ENCODE assay signal across 17 cellular contexts in the genomic region with DNA sequence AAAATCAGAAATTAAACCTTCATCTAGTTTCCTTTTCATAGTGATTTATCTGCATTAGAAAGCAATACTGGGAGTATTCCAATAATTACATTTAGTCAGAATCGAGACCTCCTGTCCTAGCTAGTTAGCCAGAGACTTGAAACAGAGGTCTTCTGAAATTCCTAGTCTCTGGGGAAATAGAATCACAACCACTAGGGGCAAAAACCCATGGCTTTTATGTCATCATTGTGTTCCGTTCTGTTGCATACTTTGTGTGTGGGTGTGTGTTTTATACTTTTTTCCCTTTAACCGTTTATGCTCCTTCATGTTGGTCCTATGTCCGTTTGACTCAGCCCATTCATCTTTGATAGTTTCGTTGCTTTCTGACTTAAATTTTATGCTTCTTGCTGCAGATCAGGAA.
DNase-seq lines count a peak whose midpoint lies in the region; FAIRE-seq and TF ChIP-seq lines count a peak whose summit lies in the region.
"Had no signal": no experiment of that assay in that cellular context is flagged by ENCODE, and none has a peak within 500 bp of the region (broad histone marks: within the 10 kb centered on the region; RNA-seq: fewer than 3 reads in every experiment).

No MANE protein-coding gene starts in this region.

- H3F3A ChIP-seq in PC-9 (ENCODE audit: insufficient read depth, low read depth) = peaks cover 6% of the 10 kb centered on the region; the same call in 1 of the 2 replicates

- H3K23ac ChIP-seq in H1 (ENCODE audit: insufficient read length) = no peak overlapping the region

- WGBS in H1 (ENCODE audit: extremely low coverage in 1 of 2, insufficient coverage in 1 of 2, insufficient read length in 1 of 2, insufficient replicate concordance in 2 of 2, low coverage in 1 of 2, low lambda C conversion rate in 2 of 2, missing lambda C conversion rate in 1 of 2), 2 experiments = 90% methylated on average over 5 of the region's 5 CpGs; no CpG with 5 or more reads in 1 of the 2 experiments

- H3K36me3 ChIP-seq in H1 (ENCODE audit: control insufficient read depth in 2 of 4, insufficient read depth in 4 of 4, low read length in 3 of 4) (peaks cover 0 to 23% (median 8%) of the 10 kb centered on the region in 4 experiments; a peak in 5 of 8 replicates), PC-9 (ENCODE audit: low read depth) (peaks cover 6% of the 10 kb centered on the region; the same call in 1 of the 2 replicates), Caco-2 (ENCODE audit: control insufficient read depth, insufficient read depth, low read length) (no peaks in the 10 kb centered on the region; the same call in 1 of the 2 replicates)
- H3K36me3 ChIP-seq: adrenal gland had no signal

- H3K4me3 ChIP-seq in NB4 (ENCODE audit: low read depth, low read length) (no peak overlapping the region), H1 (ENCODE audit: extremely low read depth in 1 of 4, insufficient read depth in 2 of 4, low read depth in 3 of 4, low read length in 4 of 4) (no peak overlapping the region), retinal pigment epithelial cell (ENCODE audit: low read length) (no peak overlapping the region), PC-9 (no peak overlapping the region), Caco-2 (ENCODE audit: low read depth, low read length) (no peak overlapping the region)
- H3K4me3 ChIP-seq: adrenal gland, SJSA1, transverse colon had no signal

- TF ChIP-seq POLR2A in NB4 (IDR thresholded peaks at IDR 0.05; ENCODE audit: extremely low read depth, insufficient read length) (no peak), H1 (IDR thresholded peaks at IDR 0.05; ENCODE audit: control extremely low read depth in 1 of 2, low read depth in 2 of 2, low read length in 2 of 2) (no peak)

- BruUV-seq in PC-9 (replicated peaks; lab: Mats Ljungman, UMichigan) (no TSS peak), Caco-2 (replicated peaks; lab: Mats Ljungman, UMichigan) (no TSS peak)

- peak; percentile 2 for DNase-seq in NCI-H2227 (lab: John Stamatoyannopoulos, UW; ENCODE audit: unreplicated experiment)
- no peak for DNase-seq in NCI-H2227 treated with DMSO at 0.1 percent for 48 hours (lab: John Stamatoyannopoulos, UW)
- DNase-seq in NB4 (ENCODE audit: low read depth) = no peak
- no peak for DNase-seq in H1 (ENCODE audit: low read depth in 1 of 2, low spot score in 2 of 2)
- DNase-seq in retinal pigment epithelial cell (ENCODE audit: low read depth) = no peak
- no peak for DNase-seq in PC-9
- DNase-seq in NCI-H187 treated with DMSO at 0.1 percent for 48 hours (lab: John Stamatoyannopoulos, UW) = no peak
- DNase-seq in Caco-2 = no peak
- DNase-seq: activated B cell treated with CpG ODN at 0.5 μM for 24 hours; activated T-cell treated with anti-CD3 and anti-CD28 coated beads for 4 hours; adrenal gland; DMS79 treated with DMSO at 0.1 percent for 48 hours; effector memory CD8-positive, alpha-beta T cell; NCI-H146; nucleus accumbens; transverse colon had no signal

- H3K4me1 Mint-ChIP-seq in Caco-2 (ENCODE audit: low read depth, unreplicated experiment) = no peaks in the 10 kb centered on the region
- H3K4me1 Mint-ChIP-seq: activated B cell treated with CpG ODN at 0.5 μM for 24 hours had no signal

- no peak overlapping the region for H3K14ac ChIP-seq in H1 (ENCODE audit: insufficient read length)

- no peak for TF ChIP-seq EP300 in H1 (IDR thresholded peaks at IDR 0.05; ENCODE audit: borderline replicate concordance in 1 of 2, low read depth in 2 of 2, low read length in 2 of 2)

- no peak overlapping the region for H3K27ac Mint-ChIP-seq in Caco-2 (ENCODE audit: unreplicated experiment)
- H3K27ac Mint-ChIP-seq: activated B cell treated with CpG ODN at 0.5 μM for 24 hours had no signal

- peaks cover 38% of the 10 kb centered on the region for H3K36me3 Mint-ChIP-seq in Caco-2 (ENCODE audit: insufficient read depth, unreplicated experiment)

- no peak overlapping the region for H3K4ac ChIP-seq in H1 (replicated peaks; ENCODE audit: insufficient read length, low read depth, low read length)

- intact Hi-C loops in PC-9 (cut with micrococcal nuclease; ENCODE audit: unreplicated experiment) (no loop called here), Caco-2 (cut with micrococcal nuclease; ENCODE audit: unreplicated experiment) (no loop called here)

- H2BK20ac ChIP-seq in H1 (ENCODE audit: low read length) = no peak overlapping the region

- peak; percentile 5 for TF ChIP-seq CTCF in NB4 (IDR thresholded peaks at IDR 0.05; ENCODE audit: low read depth, low read length)
- TF ChIP-seq CTCF in H1 (IDR thresholded peaks at IDR 0.05; ENCODE audit: control extremely low read depth in 1 of 3, insufficient read depth in 1 of 3, low read depth in 1 of 3, low read length in 3 of 3) = peak in 2 of 3 experiments; percentile 25 to 44; a peak in 2 of 4 replicates
- TF ChIP-seq CTCF in retinal pigment epithelial cell (conservative IDR thresholded peaks at IDR 0.05; ENCODE audit: low read depth, low read length) = peak; percentile 27
- no peak for TF ChIP-seq CTCF in PC-9 (conservative IDR thresholded peaks at IDR 0.05)
- TF ChIP-seq CTCF in Caco-2 (IDR thresholded peaks at IDR 0.05; ENCODE audit: insufficient read depth in 1 of 2, low read depth in 1 of 2, low read length in 1 of 2, severe bottlenecking in 1 of 2, unreplicated experiment in 1 of 2) = peak in 1 of 2 experiments; percentile 40

- no peak overlapping the region for H4K8ac ChIP-seq in H1 (ENCODE audit: extremely low read depth, insufficient read depth, low read length)

- H4K91ac ChIP-seq in H1 (replicated peaks; ENCODE audit: insufficient read length, low read length) = no peak overlapping the region

- H3K4me2 ChIP-seq in H1 (ENCODE audit: insufficient read depth in 1 of 2, low read depth in 2 of 2, low read length in 2 of 2) (no peak overlapping the region), PC-9 (no peak overlapping the region)

- H3K9me3 ChIP-seq in H1 (ENCODE audit: insufficient read depth in 2 of 2, low read depth in 1 of 2, low read length in 1 of 2) = no peaks in the 10 kb centered on the region
- H3K9me3 ChIP-seq in PC-9 (ENCODE audit: insufficient read depth, low read depth) = no peaks in the 10 kb centered on the region
- H3K9me3 ChIP-seq in Caco-2 = no peaks in the 10 kb centered on the region
- H3K9me3 ChIP-seq: adrenal gland, SJSA1, transverse colon had no signal

- no peaks in the 10 kb centered on the region for H3K4me1 ChIP-seq in H1 (replicated peaks in 1 of 4; ENCODE audit: control insufficient read depth in 3 of 4, insufficient read depth in 4 of 4, low read length in 3 of 4)
- no peaks in the 10 kb centered on the region for H3K4me1 ChIP-seq in PC-9 (replicated peaks; ENCODE audit: insufficient read depth)
- H3K4me1 ChIP-seq in Caco-2 = no peaks in the 10 kb centered on the region
- H3K4me1 ChIP-seq: SJSA1, transverse colon had no signal

- H2BK15ac ChIP-seq in H1 (ENCODE audit: low read length) = no peak overlapping the region

- H4K20me1 ChIP-seq in H1 (replicated peaks in 1 of 2; ENCODE audit: control insufficient read depth in 1 of 2, insufficient read depth in 2 of 2, low read length in 2 of 2) (peaks cover 0 to 4% of the 10 kb centered on the region in 2 experiments), PC-9 (ENCODE audit: insufficient read depth) (no peaks in the 10 kb centered on the region)

- H2AK5ac ChIP-seq in H1 (ENCODE audit: low read depth, low read length) = no peak overlapping the region

- peak; percentile 7 for FAIRE-seq in H1 (lab: Jason Lieb, UNC)

- no peaks in the 10 kb centered on the region for H3K27me3 Mint-ChIP-seq in Caco-2 (ENCODE audit: insufficient read depth, unreplicated experiment)
- H3K27me3 Mint-ChIP-seq: activated B cell treated with CpG ODN at 0.5 μM for 24 hours; effector memory CD8-positive, alpha-beta T cell had no signal

- peak in 1 of 2 experiments; percentile 12; a peak in 1 of 4 replicates for TF ChIP-seq RAD21 in H1 (IDR thresholded peaks at IDR 0.05 in 1 of 2, conservative IDR thresholded peaks at IDR 0.05 in 1 of 2; ENCODE audit: low read depth in 2 of 2, low read length in 2 of 2)

- H3K18ac ChIP-seq in H1 (ENCODE audit: extremely low read depth, low read length) = no peak overlapping the region; the same call in 1 of the 2 replicates

- H2AFZ ChIP-seq in H1 (ENCODE audit: low read length) (no peak overlapping the region), PC-9 (no peak overlapping the region)

- no peak overlapping the region for H3K4me3 Mint-ChIP-seq in Caco-2 (ENCODE audit: unreplicated experiment)
- H3K4me3 Mint-ChIP-seq: activated B cell treated with CpG ODN at 0.5 μM for 24 hours; effector memory CD8-positive, alpha-beta T cell had no signal

- H3K79me1 ChIP-seq in H1 (ENCODE audit: low read depth, low read length) = 0 out of 2 replicates have a peak, but pooled peaks cover 2% of the 10 kb centered on the region

- no peaks in the 10 kb centered on the region for H3K23me2 ChIP-seq in H1 (ENCODE audit: low read depth, low read length)

- no peaks in the 10 kb centered on the region for H3K27me3 ChIP-seq in H1 (replicated peaks in 1 of 4; ENCODE audit: control insufficient read depth in 3 of 4, extremely low read depth in 1 of 4, insufficient read depth in 3 of 4, low read length in 3 of 4)
- H3K27me3 ChIP-seq in PC-9 (ENCODE audit: insufficient read depth, low read depth) = no peaks in the 10 kb centered on the region
- H3K27me3 ChIP-seq in Caco-2 (replicated peaks; ENCODE audit: control insufficient read depth, insufficient read depth, low read length) = no peaks in the 10 kb centered on the region
- H3K27me3 ChIP-seq: adrenal gland, SJSA1, transverse colon had no signal

- no peak overlapping the region for H3K27ac ChIP-seq in H1 (ENCODE audit: low read depth, low read length)
- H3K27ac ChIP-seq in PC-9 = no peak overlapping the region
- H3K27ac ChIP-seq: adrenal gland, SJSA1, transverse colon had no signal

- no peak overlapping the region for H4K5ac ChIP-seq in H1 (ENCODE audit: insufficient read length, low read depth, low read length)

- no peak overlapping the region for H2BK5ac ChIP-seq in H1 (ENCODE audit: low read depth, low read length)

- POLR2A ChIA-PET in H1 (lab: Charles Lee; ENCODE audit: partially characterized antibody) = no interaction called here
- POLR2A ChIA-PET in PC-9 (lab: Charles Lee; ENCODE audit: unreplicated experiment) = no interaction called here
- POLR2A ChIA-PET in Caco-2 (lab: Charles Lee) = no interaction called here

- no peaks in the 10 kb centered on the region for H3K9me3 Mint-ChIP-seq in Caco-2 (ENCODE audit: unreplicated experiment)
- H3K9me3 Mint-ChIP-seq: activated B cell treated with CpG ODN at 0.5 μM for 24 hours; effector memory CD8-positive, alpha-beta T cell had no signal

- H3K9ac ChIP-seq in H1 (replicated peaks in 1 of 4; ENCODE audit: extremely low read depth in 1 of 4, low read depth in 3 of 4, low read length in 3 of 4) = no peak overlapping the region

- no peak overlapping the region for H2BK12ac ChIP-seq in H1 (ENCODE audit: low read depth, low read length)

- CTCF ChIA-PET in H1 (lab: Charles Lee; ENCODE audit: partially characterized antibody) = interaction anchor here (0.7 to 1.5 kb wide), 5 partner anchors 9 to 39 kb away, joined by 3 to 5 read pairs (median 5); no protein-coding TSS in a partner anchor
- CTCF ChIA-PET in PC-9 (lab: Charles Lee) = no interaction called here
- CTCF ChIA-PET in Caco-2 (lab: Charles Lee) = no interaction called here

- H3K79me2 ChIP-seq in H1 (ENCODE audit: control insufficient read depth in 1 of 2, insufficient read depth in 2 of 2, low read length in 2 of 2) (no peaks in the 10 kb centered on the region), PC-9 (ENCODE audit: low read depth) (no peaks in the 10 kb centered on the region)

- H3K9me2 ChIP-seq in PC-9 (ENCODE audit: insufficient read depth) = no peaks in the 10 kb centered on the region

- H2BK120ac ChIP-seq in H1 (replicated peaks; ENCODE audit: low read depth, low read length) = no peak overlapping the region

- no peak overlapping the region for H3K56ac ChIP-seq in H1 (replicated peaks; ENCODE audit: insufficient read length, low read depth, low read length)
